In the genomic region with DNA sequence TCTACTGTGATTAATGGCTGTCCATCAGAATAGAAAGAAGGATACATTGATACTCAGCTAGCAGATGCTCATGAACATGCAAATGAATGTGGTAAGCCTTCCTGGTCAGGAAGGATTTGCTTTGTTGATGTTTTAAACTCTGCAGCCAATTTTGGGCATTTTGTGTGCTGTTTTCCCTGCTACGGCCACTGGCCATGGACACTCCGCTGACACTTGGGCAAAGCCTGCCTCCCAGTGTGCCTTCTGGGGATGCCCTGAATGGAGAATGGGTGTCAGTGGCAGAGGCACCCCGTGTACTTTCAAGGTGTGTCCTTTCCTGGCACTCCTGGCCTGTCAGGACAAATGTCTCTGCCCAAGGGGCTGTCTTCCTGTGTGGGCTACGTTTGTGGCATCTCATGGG, we compare ENCODE assay signal across 22 cellular contexts.
DNase-seq lines count a peak whose midpoint lies in the region; ATAC-seq and TF ChIP-seq lines count a peak whose summit lies in the region.
"Had no signal": no experiment of that assay in that cellular context is flagged by ENCODE, and none has a peak within 500 bp of the region (broad histone marks: within the 10 kb centered on the region; RNA-seq: fewer than 3 reads in every experiment).

No MANE protein-coding gene starts in this region.

- TF ChIP-seq CTCF in dorsolateral prefrontal cortex (IDR thresholded peaks at IDR 0.05 in 54 of 56, conservative IDR thresholded peaks at IDR 0.05 in 2 of 56; ENCODE audit: low read depth in 1 of 56, partially characterized antibody in 56 of 56) (peak in 48 of 56 donors; percentile 15 to 70 (median 42)), right lobe of liver (IDR thresholded peaks at IDR 0.05) (peak in 2 of 4 donors; percentile 26 to 33)

- TF ChIP-seq POLR2A in right lobe of liver (IDR thresholded peaks at IDR 0.05), result no peak

- ATAC-seq in right lobe of liver (peak in 3 of 4 donors; percentile 34 to 71 (median 70)), HG02571 (IDR thresholded peaks at IDR 0.05; ENCODE audit: unreplicated experiment) (no peak)
- ATAC-seq: naive thymus-derived CD4-positive, alpha-beta T cell had no signal

- H3K27me3 ChIP-seq in dorsolateral prefrontal cortex, result no peaks in the 10 kb centered on the region
- H3K27me3 ChIP-seq in right lobe of liver, result no peaks in the 10 kb centered on the region

- H3K4me3 ChIP-seq in dorsolateral prefrontal cortex (peak overlapping the region in 2 of 59 donors; percentile 4 to 17), right lobe of liver (no peak overlapping the region)

- H3K27ac ChIP-seq in dorsolateral prefrontal cortex (peak overlapping the region in 30 of 59 donors; percentile 3 to 73 (median 38)), right lobe of liver (no peak overlapping the region)
- H3K27ac ChIP-seq: epithelial cell of prostate had no signal

- 16% methylated on average over 2 of the region's 4 CpGs for WGBS in right lobe of liver (ENCODE audit: insufficient coverage, low coverage, low lambda C conversion rate, missing lambda C conversion rate)

- peak; percentile 11 for DNase-seq in NCI-H526 treated with DMSO at 0.1 percent for 48 hours (lab: John Stamatoyannopoulos, UW)
- DNase-seq in dorsolateral prefrontal cortex, result peak in 7 of 10 donors; percentile 27 to 58 (median 40)
- no peak for DNase-seq in right lobe of liver
- DNase-seq in superior temporal gyrus (ENCODE audit: extremely low spot score), result peak; percentile 71
- no peak for DNase-seq in NCI-H187 treated with DMSO at 0.1 percent for 48 hours (lab: John Stamatoyannopoulos, UW)
- no peak for DNase-seq in NCI-H226
- DNase-seq: activated B cell treated with CpG ODN at 0.5 μM for 24 hours; activated CD4-positive, alpha-beta memory T cell treated with anti-CD3 and anti-CD28 coated beads for 36 hours; activated naive CD4-positive, alpha-beta T cell treated with Interleukin-2 at 50 U/mL for 16 hours; activated T-cell treated with anti-CD3 and anti-CD28 coated beads, Interleukin-2, amount 50 U/mL, for 1 hour; CD4-positive, alpha-beta T cell; DMS53; GF-D8; HCEC 1CT; kidney glomerular epithelial cell; mesendoderm; naive thymus-derived CD4-positive, alpha-beta T cell; NCI-H146; NCI-H2171 treated with DMSO at 0.1 percent for 48 hours; NCI-H748 treated with DMSO at 0.1 percent for 48 hours had no signal

- H3K9me3 ChIP-seq in right lobe of liver, result no peaks in the 10 kb centered on the region

- intact Hi-C loops in dorsolateral prefrontal cortex (cut with DNase I), result loop anchor here in 1 of 2 donors (2.0 to 10.0 kb wide), 2 partner anchors 114 to 288 kb away; no protein-coding TSS in a partner anchor
- intact Hi-C loops in right lobe of liver (cut with DNase I), result no loop called here

- H3K4me1 ChIP-seq in right lobe of liver, result no peaks in the 10 kb centered on the region

- no peaks in the 10 kb centered on the region for H3K36me3 ChIP-seq in right lobe of liver

Comparison
In these comparisons a context has a peak if more than half of its experiments do, and no peak if none do; other contexts are left out.
1. DNase-seq: peak in NCI-H526 treated with DMSO at 0.1 percent for 48 hours (single experiment), dorsolateral prefrontal cortex (7 of 10) and superior temporal gyrus (single experiment); none in right lobe of liver (0 of 3), NCI-H187 treated with DMSO at 0.1 percent for 48 hours (single experiment) and NCI-H226 (single experiment).
2. H3K27ac ChIP-seq: peak in dorsolateral prefrontal cortex (30 of 59); none in right lobe of liver (0 of 3).